14 cellular contexts compared by ENCODE assay signal in genomic region chr6:41591122-41591521, GRCh38. TPM values are rescaled to one million over a fixed set of nuclear protein-coding genes. Genes with fewer than 3 reads are reported as not detected.
A peak's percentile ranks its signal among the peaks of the same experiment; 100 is the strongest.
DNase-seq lines count a peak whose midpoint lies in the region; ATAC-seq, FAIRE-seq and TF ChIP-seq lines count a peak whose summit lies in the region.
"Had no signal": no experiment of that assay in that cellular context is flagged by ENCODE, and none has a peak within 500 bp of the region (broad histone marks: within the 10 kb centered on the region; RNA-seq: fewer than 3 reads in every experiment).

No MANE protein-coding gene starts in this region.

- BruUV-seq in HepG2 (replicated peaks; lab: Mats Ljungman, UMichigan) = no TSS peak

- intact Hi-C loops in left ventricle myocardium superior (cut with micrococcal nuclease) = no loop called here
- intact Hi-C loops in left ventricle myocardium inferior (cut with micrococcal nuclease) = loop anchor here (5.0 kb wide), 2 partner anchors 129 to 224 kb away; no protein-coding TSS in a partner anchor
- intact Hi-C loops in HepG2 (cut with micrococcal nuclease; ENCODE audit: unreplicated experiment) = no loop called here

- no peak overlapping the region for H3K4me2 ChIP-seq in HepG2 (ENCODE audit: low read depth, low read length)
- H3K4me2 ChIP-seq: BLaER1 treated with 17β-estradiol and CSF1 and Interleukin-3, amounts not matched to agents 10 nM and 100 nM had no signal

- no peaks in the 10 kb centered on the region for H3K79me2 ChIP-seq in HepG2 (ENCODE audit: insufficient read depth, low read length)

- H3K9ac ChIP-seq in HepG2 (ENCODE audit: insufficient read depth, low read depth, low read length) = no peak overlapping the region
- H3K9ac ChIP-seq: BLaER1 treated with 17β-estradiol and CSF1 and Interleukin-3, amounts not matched to agents 10 nM and 100 nM had no signal

- no peak for ATAC-seq in left ventricle myocardium superior
- ATAC-seq in HepG2 = peak; percentile 8; the same call in 2 of the 3 replicates
- ATAC-seq in HG02798 (IDR thresholded peaks at IDR 0.05; ENCODE audit: poor library complexity, unreplicated experiment) = no peak

- in situ Hi-C loops in HepG2 (cut with HindIII; ENCODE audit: extremely low pct_ligation_motif_present, low pct_unique_long_range_greater_than_20kb) = loop anchor here (5.0 kb wide), 4 partner anchors 44 to 219 kb away; partner anchors contain the start of gene FOXP4

- H3K36me3 ChIP-seq in left ventricle myocardium inferior (peaks cover 18% of the 10 kb centered on the region), HepG2 (replicated peaks in 1 of 2; ENCODE audit: control insufficient read depth in 1 of 2, insufficient read depth in 2 of 2, low read length in 2 of 2) (peaks cover 49 to 89% of the 10 kb centered on the region in 2 experiments)

- CTCF ChIA-PET in RWPE1 (lab: Yijun Ruan, JAX) (interaction anchor here (0.6 to 1.9 kb wide), 11 partner anchors 19 to 282 kb away, joined by 3 to 9 read pairs (median 4); no protein-coding TSS in a partner anchor), HepG2 (lab: Yijun Ruan, JAX; ENCODE audit: low intra/inter-chr PET ratio, low total read pairs) (interaction anchor here (1.4 to 4.5 kb wide), 5 partner anchors 10 to 223 kb away, joined by 4 to 66 read pairs (median 43); no protein-coding TSS in a partner anchor)

- H3K9me3 ChIP-seq in left ventricle myocardium inferior (replicated peaks) = no peaks in the 10 kb centered on the region
- no peaks in the 10 kb centered on the region for H3K9me3 ChIP-seq in HepG2 (ENCODE audit: low read length)
- H3K9me3 ChIP-seq: BLaER1 treated with 17β-estradiol and CSF1 and Interleukin-3, amounts not matched to agents 10 nM and 100 nM had no signal

- H3K27me3 ChIP-seq in left ventricle myocardium inferior (ENCODE audit: low read depth) (no peaks in the 10 kb centered on the region), HepG2 (ENCODE audit: control insufficient read depth in 1 of 2, insufficient read depth in 2 of 2, low read length in 2 of 2) (no peaks in the 10 kb centered on the region)
- H3K27me3 ChIP-seq: BLaER1 treated with 17β-estradiol and CSF1 and Interleukin-3, amounts not matched to agents 10 nM and 100 nM had no signal

- H3K4me1 ChIP-seq in left ventricle myocardium inferior (no peaks in the 10 kb centered on the region), HepG2 (ENCODE audit: insufficient read depth, low read length) (peaks cover 19% of the 10 kb centered on the region)

- no peak for TF ChIP-seq POLR2A in HepG2 (IDR thresholded peaks at IDR 0.05; ENCODE audit: insufficient read depth in 1 of 2, low read depth in 2 of 2, low read length in 2 of 2)

- TF ChIP-seq CTCF in left ventricle myocardium inferior (IDR thresholded peaks at IDR 0.05; ENCODE audit: borderline replicate concordance) (no peak), RWPE1 (conservative IDR thresholded peaks at IDR 0.05; ENCODE audit: low read depth) (no peak), HepG2 (CRISPR knock-in tag; IDR thresholded peaks at IDR 0.05) (peak; percentile 54)

- POLR2A ChIA-PET in RWPE1 (lab: Yijun Ruan, JAX; ENCODE audit: low non-redundant PET) (interaction anchor here (0.7 kb wide), 1 partner anchor 363 kb away, joined by 3 read pairs; no protein-coding TSS in a partner anchor), HepG2 (lab: Yijun Ruan, JAX) (interaction anchor here (1.1 kb wide), 1 partner anchor 12 kb away, joined by 3 read pairs; no protein-coding TSS in a partner anchor)

- no peak overlapping the region for H3K27ac ChIP-seq in left ventricle myocardium inferior (replicated peaks)
- H3K27ac ChIP-seq in RWPE1 = 0 out of 2 replicates have a peak overlapping the region, but pooled peaks have one; percentile 12
- H3K27ac ChIP-seq in HepG2 (ENCODE audit: extremely low read length, insufficient read depth, low read length) = peak overlapping the region; percentile 1
- H3K27ac ChIP-seq: BLaER1 treated with 17β-estradiol and CSF1 and Interleukin-3, amounts not matched to agents 10 nM and 100 nM had no signal

- H3K4me3 ChIP-seq in left ventricle myocardium inferior (no peak overlapping the region), HepG2 (replicated peaks in 1 of 3; ENCODE audit: insufficient read depth in 1 of 3, low read depth in 2 of 3, low read length in 3 of 3) (no peak overlapping the region)
- H3K4me3 ChIP-seq: BLaER1 treated with 17β-estradiol and CSF1 and Interleukin-3, amounts not matched to agents 10 nM and 100 nM had no signal

- peak; percentile 6 for DNase-seq in left ventricle myocardium superior
- DNase-seq in left ventricle myocardium inferior = no peak
- no peak for DNase-seq in RWPE1 (ENCODE audit: low spot score)
- no peak for DNase-seq in HepG2 (ENCODE audit: low spot score)
- no peak for DNase-seq in NCI-H446 (lab: John Stamatoyannopoulos, UW)
- DNase-seq in SW 1271 (lab: John Stamatoyannopoulos, UW) = no peak
- DNase-seq: 8988T; ACHN; Calu3; CD4-positive, CD25-positive, alpha-beta regulatory T cell; DMS 273 treated with DMSO at 0.1 percent for 48 hours had no signal

- FAIRE-seq in HepG2 (lab: Jason Lieb, UNC) = peak; percentile 15
- FAIRE-seq: H54 had no signal

- peaks cover 9% of the 10 kb centered on the region; the same call in 1 of the 2 replicates for H4K20me1 ChIP-seq in HepG2 (ENCODE audit: insufficient read depth, low read length)

- H2AFZ ChIP-seq in HepG2 (ENCODE audit: low read length) = no peak overlapping the region

- TF ChIP-seq RAD21 in HepG2 (CRISPR knock-in tag; IDR thresholded peaks at IDR 0.05) = no peak

- no peak for TF ChIP-seq EP300 in HepG2 (IDR thresholded peaks at IDR 0.05; ENCODE audit: low read depth in 2 of 2, low read length in 2 of 2)
- TF ChIP-seq EP300 in HepG2 (CRISPR knock-in tag; IDR thresholded peaks at IDR 0.05; ENCODE audit: borderline replicate concordance) = no peak

- 91% methylated on average over 5 of the region's 6 CpGs for WGBS in HepG2 (ENCODE audit: low lambda C conversion rate)

TF ChIP-seq in HepG2, 621 proteins besides CTCF, POLR2A, EP300 and RAD21 (continues in another document):
- TF ChIP-seq ASH2L (IDR thresholded peaks at IDR 0.05; ENCODE audit: insufficient read length, low read depth, low read length) (no peak), KAT7 (CRISPR knock-in tag; IDR thresholded peaks at IDR 0.05; ENCODE audit: borderline replicate concordance) (no peak), ZSCAN29 (CRISPR knock-in tag; conservative IDR thresholded peaks at IDR 0.05) (no peak), ZFP62 (CRISPR knock-in tag; IDR thresholded peaks at IDR 0.05) (no peak), ZNF792 (CRISPR knock-in tag; IDR thresholded peaks at IDR 0.05) (no peak), ZNF615 (CRISPR knock-in tag; IDR thresholded peaks at IDR 0.05; ENCODE audit: borderline replicate concordance) (no peak)

RNA-seq across cellular contexts. Expression of gene FOXP4, which starts 44.9 kb away (rescaled TPM):
- total RNA-seq in left ventricle myocardium superior = 16.8 TPM
- 15.0 TPM for total RNA-seq in left ventricle myocardium inferior
- 11.0 TPM in 2 replicates for total RNA-seq in HepG2 (2016; rRNA removed; fragmentation: Illumina TruSeq; extraction: Trizol)
- total RNA-seq in HepG2 (2016; cell fraction: cytosol; rRNA removed; fragmentation: Illumina TruSeq; extraction: Trizol; ENCODE audit: low read depth) = 2.8 and 3.0 TPM in 2 replicates
- total RNA-seq in HepG2 (2016; cell fraction: insoluble cytoplasmic fraction; rRNA removed; fragmentation: Illumina TruSeq; extraction: Trizol) = 9.5 and 11.3 TPM in 2 replicates
- 15.4 and 15.8 TPM in 2 replicates for total RNA-seq in HepG2 (2016; cell fraction: membrane; rRNA removed; fragmentation: Illumina TruSeq; extraction: Trizol)
- 14.9 TPM in 2 replicates for total RNA-seq in HepG2 (2016; cell fraction: nucleus; rRNA removed; fragmentation: Illumina TruSeq; extraction: Trizol)
- 12.4 and 15.9 TPM in 2 replicates for polyA plus RNA-seq in HepG2 (2011; rRNA removed)
- polyA plus RNA-seq in HepG2 (2011; cell fraction: cytosol; rRNA removed) = 6.6 and 10.1 TPM in 2 replicates
- 47.8 and 59.4 TPM in 2 replicates for polyA plus RNA-seq in HepG2 (2011; cell fraction: nucleus; rRNA removed)
- polyA plus RNA-seq in HepG2 (2012) = 53.6 and 69.1 TPM in 2 replicates
- 10.9 and 11.7 TPM in 2 replicates for polyA plus RNA-seq in HepG2 (2016; cell fraction: cytosol; fragmentation: Illumina TruSeq; extraction: Trizol; ENCODE audit: low read depth)
- polyA plus RNA-seq in HepG2 (2016; cell fraction: insoluble cytoplasmic fraction; fragmentation: Illumina TruSeq; extraction: Trizol; ENCODE audit: low read depth) = 37.6 and 56.8 TPM in 2 replicates
- polyA plus RNA-seq in HepG2 (2016; cell fraction: membrane; fragmentation: Illumina TruSeq; extraction: Trizol; ENCODE audit: low read depth) = 44.1 and 44.7 TPM in 2 replicates
- 75.1 and 80.7 TPM in 2 replicates for polyA plus RNA-seq in HepG2 (2016; cell fraction: nucleus; fragmentation: Illumina TruSeq; extraction: Trizol; ENCODE audit: insufficient read depth, low read depth)
- polyA minus RNA-seq in HepG2 (2011; rRNA and poly(A)+ RNA removed; ENCODE audit: low replicate concordance) = 3.3 and 26.4 TPM in 2 replicates
- 29.5 and 30.0 TPM in 2 replicates for polyA minus RNA-seq in HepG2 (2011; cell fraction: cytosol; rRNA and poly(A)+ RNA removed)
- polyA minus RNA-seq in HepG2 (2011; cell fraction: nucleus; rRNA and poly(A)+ RNA removed) = 15.2 and 15.5 TPM in 2 replicates

RNA-seq across cellular contexts. Expression of gene MDFI, which starts 47.1 kb away (rescaled TPM):
- total RNA-seq in left ventricle myocardium superior (1.3 TPM), left ventricle myocardium inferior (0.77 TPM), HepG2 (2016; rRNA removed; fragmentation: Illumina TruSeq; extraction: Trizol) (not detected in 2 replicates)
- total RNA-seq in HepG2 (2016; cell fraction: cytosol; rRNA removed; fragmentation: Illumina TruSeq; extraction: Trizol; ENCODE audit: low read depth) = not detected in 2 replicates
- not detected in 2 replicates for total RNA-seq in HepG2 (2016; cell fraction: insoluble cytoplasmic fraction; rRNA removed; fragmentation: Illumina TruSeq; extraction: Trizol)
- not detected in 2 replicates for total RNA-seq in HepG2 (2016; cell fraction: membrane; rRNA removed; fragmentation: Illumina TruSeq; extraction: Trizol)
- total RNA-seq in HepG2 (2016; cell fraction: nucleus; rRNA removed; fragmentation: Illumina TruSeq; extraction: Trizol) = not detected in 2 replicates
- 0.28 and 0.30 TPM in 2 replicates for polyA plus RNA-seq in HepG2 (2011; rRNA removed)
- polyA plus RNA-seq in HepG2 (2011; cell fraction: cytosol; rRNA removed) = 0.38 and 0.42 TPM in 2 replicates
- polyA plus RNA-seq in HepG2 (2011; cell fraction: nucleus; rRNA removed) = 0.23 and 0.29 TPM in 2 replicates
- 0.19 TPM in 1 of 2 replicates, not detected in the other for polyA plus RNA-seq in HepG2 (2012)
- polyA plus RNA-seq in HepG2 (2016; cell fraction: cytosol; fragmentation: Illumina TruSeq; extraction: Trizol; ENCODE audit: low read depth) = 0.57 TPM in 1 of 2 replicates, not detected in the other
- polyA plus RNA-seq in HepG2 (2016; cell fraction: insoluble cytoplasmic fraction; fragmentation: Illumina TruSeq; extraction: Trizol; ENCODE audit: low read depth) = not detected in 2 replicates
- polyA plus RNA-seq in HepG2 (2016; cell fraction: membrane; fragmentation: Illumina TruSeq; extraction: Trizol; ENCODE audit: low read depth) = not detected in 2 replicates
- not detected in 2 replicates for polyA plus RNA-seq in HepG2 (2016; cell fraction: nucleus; fragmentation: Illumina TruSeq; extraction: Trizol; ENCODE audit: insufficient read depth, low read depth)
- polyA minus RNA-seq in HepG2 (2011; rRNA and poly(A)+ RNA removed; ENCODE audit: low replicate concordance) = 0.18 TPM in 1 of 2 replicates, not detected in the other
- not detected in 2 replicates for polyA minus RNA-seq in HepG2 (2011; cell fraction: cytosol; rRNA and poly(A)+ RNA removed)
- not detected in 2 replicates for polyA minus RNA-seq in HepG2 (2011; cell fraction: nucleus; rRNA and poly(A)+ RNA removed)
- total RNA-seq: CD4-positive, CD25-positive, alpha-beta regulatory T cell had no signal
- polyA plus RNA-seq: CD4-positive, CD25-positive, alpha-beta regulatory T cell had no signal
